In genomic region chr3:81761904-81762565, GRCh38 we compare ENCODE assay signal across 2 cellular contexts.
TF ChIP-seq lines count a peak whose summit lies in the region.

No MANE protein-coding gene starts in this region.

TF ChIP-seq in A549, 52 proteins besides CTCF, POLR2A, EP300 and RAD21 (continued from another document):
- 0 out of 2 replicates have a peak, but pooled peaks have one; percentile 30 for TF ChIP-seq USF2 (IDR thresholded peaks at IDR 0.05)

TF ChIP-seq in HCT116, 20 proteins besides CTCF, POLR2A, EP300 and RAD21 (continued from another document):
- TF ChIP-seq, protein P1, sequence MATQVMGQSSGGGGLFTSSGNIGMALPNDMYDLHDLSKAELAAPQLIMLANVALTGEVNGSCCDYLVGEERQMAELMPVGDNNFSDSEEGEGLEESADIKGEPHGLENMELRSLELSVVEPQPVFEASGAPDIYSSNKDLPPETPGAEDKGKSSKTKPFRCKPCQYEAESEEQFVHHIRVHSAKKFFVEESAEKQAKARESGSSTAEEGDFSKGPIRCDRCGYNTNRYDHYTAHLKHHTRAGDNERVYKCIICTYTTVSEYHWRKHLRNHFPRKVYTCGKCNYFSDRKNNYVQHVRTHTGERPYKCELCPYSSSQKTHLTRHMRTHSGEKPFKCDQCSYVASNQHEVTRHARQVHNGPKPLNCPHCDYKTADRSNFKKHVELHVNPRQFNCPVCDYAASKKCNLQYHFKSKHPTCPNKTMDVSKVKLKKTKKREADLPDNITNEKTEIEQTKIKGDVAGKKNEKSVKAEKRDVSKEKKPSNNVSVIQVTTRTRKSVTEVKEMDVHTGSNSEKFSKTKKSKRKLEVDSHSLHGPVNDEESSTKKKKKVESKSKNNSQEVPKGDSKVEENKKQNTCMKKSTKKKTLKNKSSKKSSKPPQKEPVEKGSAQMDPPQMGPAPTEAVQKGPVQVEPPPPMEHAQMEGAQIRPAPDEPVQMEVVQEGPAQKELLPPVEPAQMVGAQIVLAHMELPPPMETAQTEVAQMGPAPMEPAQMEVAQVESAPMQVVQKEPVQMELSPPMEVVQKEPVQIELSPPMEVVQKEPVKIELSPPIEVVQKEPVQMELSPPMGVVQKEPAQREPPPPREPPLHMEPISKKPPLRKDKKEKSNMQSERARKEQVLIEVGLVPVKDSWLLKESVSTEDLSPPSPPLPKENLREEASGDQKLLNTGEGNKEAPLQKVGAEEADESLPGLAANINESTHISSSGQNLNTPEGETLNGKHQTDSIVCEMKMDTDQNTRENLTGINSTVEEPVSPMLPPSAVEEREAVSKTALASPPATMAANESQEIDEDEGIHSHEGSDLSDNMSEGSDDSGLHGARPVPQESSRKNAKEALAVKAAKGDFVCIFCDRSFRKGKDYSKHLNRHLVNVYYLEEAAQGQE (IDR thresholded peaks at IDR 0.05; ENCODE audit: low read depth), result no peak
- no peak for TF ChIP-seq SP1 (IDR thresholded peaks at IDR 0.05; ENCODE audit: low read depth)
- no peak for TF ChIP-seq ELF1 (IDR thresholded peaks at IDR 0.05; ENCODE audit: borderline replicate concordance, low read depth)
- no peak for TF ChIP-seq POLR2AphosphoS5 (IDR thresholded peaks at IDR 0.05; ENCODE audit: low read depth, low read length)
- no peak for TF ChIP-seq JUND (IDR thresholded peaks at IDR 0.05)
- TF ChIP-seq, protein P2, sequence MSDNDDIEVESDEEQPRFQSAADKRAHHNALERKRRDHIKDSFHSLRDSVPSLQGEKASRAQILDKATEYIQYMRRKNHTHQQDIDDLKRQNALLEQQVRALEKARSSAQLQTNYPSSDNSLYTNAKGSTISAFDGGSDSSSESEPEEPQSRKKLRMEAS (IDR thresholded peaks at IDR 0.05), result no peak
- TF ChIP-seq CBX3 (IDR thresholded peaks at IDR 0.05; ENCODE audit: low read depth), result no peak
- TF ChIP-seq, protein P3, sequence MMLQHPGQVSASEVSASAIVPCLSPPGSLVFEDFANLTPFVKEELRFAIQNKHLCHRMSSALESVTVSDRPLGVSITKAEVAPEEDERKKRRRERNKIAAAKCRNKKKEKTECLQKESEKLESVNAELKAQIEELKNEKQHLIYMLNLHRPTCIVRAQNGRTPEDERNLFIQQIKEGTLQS (IDR thresholded peaks at IDR 0.05), result no peak
- no peak for TF ChIP-seq EZH2phosphoT487 (IDR thresholded peaks at IDR 0.05; ENCODE audit: borderline replicate concordance)
